12 cellular contexts compared by ENCODE assay signal in genomic region chr1:108591471-108591870, GRCh38. TPM values are rescaled to one million over a fixed set of nuclear protein-coding genes. Genes with fewer than 3 reads are reported as not detected.
A peak's percentile ranks its signal among the peaks of the same experiment; 100 is the strongest.
DNase-seq lines count a peak whose midpoint lies in the region; ATAC-seq, FAIRE-seq and TF ChIP-seq lines count a peak whose summit lies in the region.
"Had no signal": no experiment of that assay in that cellular context is flagged by ENCODE, and none has a peak within 500 bp of the region (broad histone marks: within the 10 kb centered on the region; RNA-seq: fewer than 3 reads in every experiment).

No MANE protein-coding gene starts in this region.

- no peak for FAIRE-seq in GM12891 (lab: Jason Lieb, UNC)

- H3K27me3 Mint-ChIP-seq in activated T-cell treated with anti-CD3 and anti-CD28 coated beads, Interleukin-2, amount 50 U/mL, for 72 hours (ENCODE audit: low read depth): no peaks in the 10 kb centered on the region
- no peaks in the 10 kb centered on the region for H3K27me3 Mint-ChIP-seq in activated T-cell treated with anti-CD3 and anti-CD28 coated beads, Interleukin-2, amount 50 U/mL, for 4 hours (ENCODE audit: low read depth)
- no peaks in the 10 kb centered on the region for H3K27me3 Mint-ChIP-seq in endothelial cell (ENCODE audit: unreplicated experiment)
- H3K27me3 Mint-ChIP-seq in natural killer cell treated with Interleukin-12 subunit alpha and Interleukin-12 subunit beta and Interleukin-15 and Interleukin-18, amount 100 ng/mL, for 72 hours: no peaks in the 10 kb centered on the region
- H3K27me3 Mint-ChIP-seq in progenitor cell of endocrine pancreas: no peaks in the 10 kb centered on the region
- H3K27me3 Mint-ChIP-seq: activated naive CD4-positive, alpha-beta T cell treated with anti-CD3 and anti-CD28 coated beads, Interleukin-2, amount 10 ng/mL, durations not matched to agents 7 days and 5 days had no signal

- H3K4me3 Mint-ChIP-seq in activated T-cell treated with anti-CD3 and anti-CD28 coated beads, Interleukin-2, amount 50 U/mL, for 72 hours: peak overlapping the region in 1 of 2 donors; percentile 6
- no peak overlapping the region for H3K4me3 Mint-ChIP-seq in activated T-cell treated with anti-CD3 and anti-CD28 coated beads, Interleukin-2, amount 50 U/mL, for 4 hours
- H3K4me3 Mint-ChIP-seq in endothelial cell (ENCODE audit: unreplicated experiment) (no peak overlapping the region), progenitor cell of endocrine pancreas (ENCODE audit: low read depth) (no peak overlapping the region)
- peak overlapping the region; percentile 77 for H3K4me3 Mint-ChIP-seq in natural killer cell treated with Interleukin-12 subunit alpha and Interleukin-12 subunit beta and Interleukin-15 and Interleukin-18, amount 100 ng/mL, for 72 hours
- H3K4me3 Mint-ChIP-seq: activated naive CD4-positive, alpha-beta T cell treated with anti-CD3 and anti-CD28 coated beads, Interleukin-2, amount 10 ng/mL, durations not matched to agents 7 days and 5 days had no signal

- peaks cover 42% of the 10 kb centered on the region for H3K4me1 Mint-ChIP-seq in activated T-cell treated with anti-CD3 and anti-CD28 coated beads, Interleukin-2, amount 50 U/mL, for 72 hours (ENCODE audit: low read depth)
- H3K4me1 Mint-ChIP-seq in activated T-cell treated with anti-CD3 and anti-CD28 coated beads, Interleukin-2, amount 50 U/mL, for 4 hours (ENCODE audit: low read depth): peaks cover 52% of the 10 kb centered on the region
- H3K4me1 Mint-ChIP-seq in endothelial cell (ENCODE audit: unreplicated experiment) (peaks cover 22% of the 10 kb centered on the region), progenitor cell of endocrine pancreas (ENCODE audit: low read depth) (peaks cover 18% of the 10 kb centered on the region)
- H3K4me1 Mint-ChIP-seq in natural killer cell treated with Interleukin-12 subunit alpha and Interleukin-12 subunit beta and Interleukin-15 and Interleukin-18, amount 100 ng/mL, for 72 hours (ENCODE audit: low read depth in 2 of 2): peaks cover 57 to 60% of the 10 kb centered on the region in 2 donors

- TF ChIP-seq CTCF in endothelial cell (IDR thresholded peaks at IDR 0.05; ENCODE audit: unreplicated experiment) (no peak), uterus (IDR thresholded peaks at IDR 0.05) (no peak), progenitor cell of endocrine pancreas (IDR thresholded peaks at IDR 0.05; ENCODE audit: unreplicated experiment) (no peak)

- H3K9me3 ChIP-seq in uterus: no peaks in the 10 kb centered on the region

- H3K27ac Mint-ChIP-seq in activated T-cell treated with anti-CD3 and anti-CD28 coated beads, Interleukin-2, amount 50 U/mL, for 72 hours: peak overlapping the region; percentile 68
- H3K27ac Mint-ChIP-seq in endothelial cell (ENCODE audit: unreplicated experiment) (peak overlapping the region; percentile 82), progenitor cell of endocrine pancreas (no peak overlapping the region)
- H3K27ac Mint-ChIP-seq in natural killer cell treated with Interleukin-12 subunit alpha and Interleukin-12 subunit beta and Interleukin-15 and Interleukin-18, amount 100 ng/mL, for 72 hours: peak overlapping the region; percentile 88 to 89
- H3K27ac Mint-ChIP-seq: activated naive CD4-positive, alpha-beta T cell treated with anti-CD3 and anti-CD28 coated beads, Interleukin-2, amount 10 ng/mL, durations not matched to agents 7 days and 5 days had no signal

- no peaks in the 10 kb centered on the region for H3K27me3 ChIP-seq in uterus

- no peak for ATAC-seq in activated T-cell treated with anti-CD3 and anti-CD28 coated beads, Interleukin-2, amount 50 U/mL, for 72 hours (replicated peaks in 1 of 2)
- no peak for ATAC-seq in activated T-cell treated with anti-CD3 and anti-CD28 coated beads, Interleukin-2, amount 50 U/mL, for 4 hours
- ATAC-seq in natural killer cell treated with Interleukin-12 subunit alpha and Interleukin-12 subunit beta and Interleukin-15 and Interleukin-18, amount 100 ng/mL, for 72 hours: peak; percentile 28 to 55

- intact Hi-C loops in uterus (cut with DNase I; ENCODE audit: low total_unique reads): no loop called here

- TF ChIP-seq POLR2A in uterus (IDR thresholded peaks at IDR 0.05) (no peak), GM12891 (IDR thresholded peaks at IDR 0.05; ENCODE audit: low read depth, low read length) (no peak)

- no peak for DNase-seq in activated T-cell treated with anti-CD3 and anti-CD28 coated beads, Interleukin-2, amount 50 U/mL, for 72 hours
- no peak for DNase-seq in activated T-cell treated with anti-CD3 and anti-CD28 coated beads, Interleukin-2, amount 50 U/mL, for 4 hours
- DNase-seq in endothelial cell (ENCODE audit: low spot score) (no peak), uterus (peak in 1 of 2 donors; percentile 20), GM12891 (ENCODE audit: insufficient read length, low spot score) (no peak), progenitor cell of endocrine pancreas (ENCODE audit: low spot score, unreplicated experiment) (no peak), UCSD-AML1 (lab: John Stamatoyannopoulos, UW; ENCODE audit: unreplicated experiment) (no peak)
- DNase-seq in natural killer cell treated with Interleukin-12 subunit alpha and Interleukin-12 subunit beta and Interleukin-15 and Interleukin-18, amount 100 ng/mL, for 72 hours (ENCODE audit: low spot score): no peak
- DNase-seq: activated naive CD4-positive, alpha-beta T cell treated with anti-CD3 and anti-CD28 coated beads, Interleukin-2, amount 10 ng/mL, durations not matched to agents 7 days and 5 days; KG1; NCI-H774; T1000 had no signal

- peak overlapping the region; percentile 30 to 65 for H3K27ac ChIP-seq in uterus

- H3K4me3 ChIP-seq in uterus: no peak overlapping the region

- H3K36me3 ChIP-seq in uterus: no peaks in the 10 kb centered on the region

- peaks cover 0 to 3% of the 10 kb centered on the region in 2 donors for H3K36me3 Mint-ChIP-seq in activated T-cell treated with anti-CD3 and anti-CD28 coated beads, Interleukin-2, amount 50 U/mL, for 72 hours (ENCODE audit: insufficient read depth in 2 of 2)
- peaks cover 6% of the 10 kb centered on the region for H3K36me3 Mint-ChIP-seq in activated T-cell treated with anti-CD3 and anti-CD28 coated beads, Interleukin-2, amount 50 U/mL, for 4 hours (ENCODE audit: insufficient read depth)
- H3K36me3 Mint-ChIP-seq in endothelial cell (ENCODE audit: low read depth, unreplicated experiment): peaks cover 4% of the 10 kb centered on the region
- peaks cover 7% of the 10 kb centered on the region for H3K36me3 Mint-ChIP-seq in natural killer cell treated with Interleukin-12 subunit alpha and Interleukin-12 subunit beta and Interleukin-15 and Interleukin-18, amount 100 ng/mL, for 72 hours
- no peaks in the 10 kb centered on the region for H3K36me3 Mint-ChIP-seq in progenitor cell of endocrine pancreas (ENCODE audit: insufficient read depth)

- H3K9me3 Mint-ChIP-seq in activated T-cell treated with anti-CD3 and anti-CD28 coated beads, Interleukin-2, amount 50 U/mL, for 72 hours: peaks cover 0 to 1% of the 10 kb centered on the region in 2 donors
- H3K9me3 Mint-ChIP-seq in activated T-cell treated with anti-CD3 and anti-CD28 coated beads, Interleukin-2, amount 50 U/mL, for 4 hours: no peaks in the 10 kb centered on the region
- no peaks in the 10 kb centered on the region for H3K9me3 Mint-ChIP-seq in endothelial cell (ENCODE audit: unreplicated experiment)
- no peaks in the 10 kb centered on the region for H3K9me3 Mint-ChIP-seq in natural killer cell treated with Interleukin-12 subunit alpha and Interleukin-12 subunit beta and Interleukin-15 and Interleukin-18, amount 100 ng/mL, for 72 hours
- no peaks in the 10 kb centered on the region for H3K9me3 Mint-ChIP-seq in progenitor cell of endocrine pancreas (ENCODE audit: low read depth)
- H3K9me3 Mint-ChIP-seq: activated naive CD4-positive, alpha-beta T cell treated with anti-CD3 and anti-CD28 coated beads, Interleukin-2, amount 10 ng/mL, durations not matched to agents 7 days and 5 days had no signal

- H3K4me1 ChIP-seq in uterus: peaks cover 0 to 5% of the 10 kb centered on the region in 2 donors

TF ChIP-seq in GM12891, 5 proteins besides CTCF, POLR2A, EP300 and RAD21:
- TF ChIP-seq POLR2AphosphoS5 (IDR thresholded peaks at IDR 0.05; ENCODE audit: low read depth, low read length) (no peak), POU2F2 (IDR thresholded peaks at IDR 0.05; ENCODE audit: low read depth, low read length) (no peak), TAF1 (IDR thresholded peaks at IDR 0.05; ENCODE audit: low read depth, low read length) (no peak)

RNA-seq across cellular contexts. Expression of gene EEIG2, which starts 31.6 kb away (rescaled TPM):
- total RNA-seq in activated T-cell treated with anti-CD3 and anti-CD28 coated beads, Interleukin-2, amount 50 U/mL, for 72 hours: 1 to 10 TPM; 8.9 to 9.9 TPM
- 1 to 10 TPM; 5.1 to 7.3 (median 6.4) TPM for total RNA-seq in activated T-cell treated with anti-CD3 and anti-CD28 coated beads, Interleukin-2, amount 50 U/mL, for 4 hours
- total RNA-seq in endothelial cell (ENCODE audit: unreplicated experiment) (18.8 TPM), uterus (10 to 100 TPM in 3 of 4 donors, 1 to 10 TPM in 1; 1.3 to 55.4 (median 13.1) TPM), progenitor cell of endocrine pancreas (6.8 and 7.8 TPM in 2 replicates)
- total RNA-seq in natural killer cell treated with Interleukin-12 subunit alpha and Interleukin-12 subunit beta and Interleukin-15 and Interleukin-18, amount 100 ng/mL, for 72 hours: 10 to 100 TPM; 18.4 to 20.7 TPM
- 3.5 TPM for polyA plus RNA-seq in GM12891 (2012; ENCODE audit: low read depth, missing spikeins)

Comparison
In these comparisons a context has a peak if more than half of its experiments do, and no peak if none do; other contexts are left out.
1. ATAC-seq: peak in natural killer cell treated with Interleukin-12 subunit alpha and Interleukin-12 subunit beta and Interleukin-15 and Interleukin-18, amount 100 ng/mL, for 72 hours (2 of 2); none in activated T-cell treated with anti-CD3 and anti-CD28 coated beads, Interleukin-2, amount 50 U/mL, for 72 hours (0 of 2) and activated T-cell treated with anti-CD3 and anti-CD28 coated beads, Interleukin-2, amount 50 U/mL, for 4 hours (0 of 2).